Comparison of ENCODE assay signal across 23 cellular contexts in the genomic region with DNA sequence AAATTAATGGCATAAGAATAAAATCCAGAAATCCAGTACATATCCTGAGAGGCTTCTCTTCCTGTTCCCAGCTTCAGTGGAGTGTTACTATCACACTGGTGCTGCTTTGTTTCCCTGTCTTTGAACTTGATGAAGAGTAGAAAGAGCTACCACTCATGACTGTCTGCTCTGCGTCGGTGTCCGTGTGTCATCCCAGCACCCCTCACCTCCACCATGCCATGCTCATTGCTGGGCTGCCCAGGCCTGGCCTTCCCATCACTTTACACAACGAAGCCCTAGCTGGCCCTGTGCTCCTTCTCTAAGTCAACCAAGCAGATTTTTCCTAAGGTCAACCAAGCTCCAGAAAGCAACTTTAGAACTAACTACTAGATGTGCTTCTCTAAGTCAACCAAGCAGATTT.
DNase-seq lines count a peak whose midpoint lies in the region; TF ChIP-seq lines count a peak whose summit lies in the region.
"Had no signal": no experiment of that assay in that cellular context is flagged by ENCODE, and none has a peak within 500 bp of the region (broad histone marks: within the 10 kb centered on the region; RNA-seq: fewer than 3 reads in every experiment).

No MANE protein-coding gene starts in this region.

- no peaks in the 10 kb centered on the region for H3K27me3 ChIP-seq in mesendoderm (ENCODE audit: insufficient read depth, low read length, poor library complexity)
- H3K27me3 ChIP-seq: BE2C, BLaER1 had no signal

- H3K27me3 Mint-ChIP-seq in neural crest cell (ENCODE audit: low read depth), result no peaks in the 10 kb centered on the region
- H3K27me3 Mint-ChIP-seq: CD4-positive, CD25-positive, alpha-beta regulatory T cell had no signal

- no peaks in the 10 kb centered on the region for H3K36me3 ChIP-seq in mesendoderm (ENCODE audit: control insufficient read depth, insufficient read depth, low read length)
- H3K36me3 ChIP-seq: BE2C, BLaER1 had no signal

- H3K79me1 ChIP-seq in mesendoderm (ENCODE audit: low read length), result no peaks in the 10 kb centered on the region

- H3K4ac ChIP-seq in mesendoderm (ENCODE audit: low read depth, low read length), result no peak overlapping the region

- H3K4me1 ChIP-seq in mesendoderm (ENCODE audit: control insufficient read depth, low read depth, low read length), result no peaks in the 10 kb centered on the region
- H3K4me1 ChIP-seq: BLaER1 had no signal

- H3K4me3 Mint-ChIP-seq in neural crest cell, result no peak overlapping the region
- H3K4me3 Mint-ChIP-seq: CD14-positive monocyte; CD4-positive, alpha-beta memory T cell; CD4-positive, CD25-positive, alpha-beta regulatory T cell; CD8-positive, alpha-beta memory T cell had no signal

- no peaks in the 10 kb centered on the region for H3K79me2 ChIP-seq in mesendoderm (ENCODE audit: control insufficient read depth, insufficient read depth, low read length)

- H3K36me3 Mint-ChIP-seq in neural crest cell (ENCODE audit: low read depth), result no peaks in the 10 kb centered on the region
- H3K36me3 Mint-ChIP-seq: CD14-positive monocyte; CD4-positive, alpha-beta memory T cell; CD4-positive, CD25-positive, alpha-beta regulatory T cell; CD8-positive, alpha-beta memory T cell had no signal

- TF ChIP-seq CTCF in neural crest cell (conservative IDR thresholded peaks at IDR 0.05), result no peak

- DNase-seq in RPMI8226 (peak; percentile 64), neural crest cell (ENCODE audit: low read depth, low spot score) (no peak), SKM-1 treated with dmso at 0.1 percent for 144 hours (lab: John Stamatoyannopoulos, UW; ENCODE audit: unreplicated experiment) (no peak), SK-N-DZ (ENCODE audit: low spot score) (no peak), mesendoderm (no peak)
- DNase-seq: 8988T; ACHN; BE2C; C1 segment of cervical spinal cord; CD4-positive, alpha-beta memory T cell; CD4-positive, CD25-positive, alpha-beta regulatory T cell; CD8-positive, alpha-beta memory T cell; COR-L47; DMS 273 treated with DMSO at 0.1 percent for 48 hours; DMS153; DMS53; DMS79; DND-41; EL; GDM1 had no signal

- H3K4me1 Mint-ChIP-seq in neural crest cell, result no peaks in the 10 kb centered on the region
- H3K4me1 Mint-ChIP-seq: CD14-positive monocyte; CD4-positive, CD25-positive, alpha-beta regulatory T cell; CD8-positive, alpha-beta memory T cell had no signal

- no peak overlapping the region for H4K8ac ChIP-seq in mesendoderm (ENCODE audit: low read depth, low read length)

- no peak overlapping the region for H2BK5ac ChIP-seq in mesendoderm (ENCODE audit: low read length)

- H4K5ac ChIP-seq in mesendoderm (ENCODE audit: low read length), result no peak overlapping the region

- H3K56ac ChIP-seq in mesendoderm (ENCODE audit: low read length), result no peak overlapping the region

- H2BK15ac ChIP-seq in mesendoderm (replicated peaks; ENCODE audit: low read depth), result no peak overlapping the region

- no peak overlapping the region for H3K4me3 ChIP-seq in mesendoderm (ENCODE audit: low read length)
- H3K4me3 ChIP-seq: BLaER1, GM12878 had no signal

- no peaks in the 10 kb centered on the region for H3K9me3 Mint-ChIP-seq in neural crest cell
- H3K9me3 Mint-ChIP-seq: CD4-positive, alpha-beta memory T cell; CD4-positive, CD25-positive, alpha-beta regulatory T cell; CD8-positive, alpha-beta memory T cell had no signal

- H3K9ac ChIP-seq in mesendoderm (ENCODE audit: low read length), result no peak overlapping the region
- H3K9ac ChIP-seq: BLaER1 had no signal

- no peak overlapping the region for H3K27ac ChIP-seq in mesendoderm (ENCODE audit: low read depth, low read length)
- H3K27ac ChIP-seq: BLaER1 had no signal

- no CpG with 5 or more reads among the region's 4 CpGs for WGBS in mesendoderm (ENCODE audit: extremely low coverage, insufficient coverage, low lambda C conversion rate)

- H2AK5ac ChIP-seq in mesendoderm (ENCODE audit: low read length), result no peak overlapping the region

- H3K23ac ChIP-seq in mesendoderm (ENCODE audit: low read length), result no peak overlapping the region

- no peak overlapping the region for H2BK120ac ChIP-seq in mesendoderm (ENCODE audit: low read depth, low read length)

- no peak overlapping the region for H3K18ac ChIP-seq in mesendoderm (ENCODE audit: low read length)

- no peak overlapping the region for H3K4me2 ChIP-seq in mesendoderm (ENCODE audit: low read length)
- H3K4me2 ChIP-seq: BLaER1 had no signal

- peak overlapping the region; percentile 57 for H3K27ac Mint-ChIP-seq in neural crest cell (ENCODE audit: unreplicated experiment)
- H3K27ac Mint-ChIP-seq: CD14-positive monocyte; CD4-positive, alpha-beta memory T cell; CD4-positive, CD25-positive, alpha-beta regulatory T cell; CD8-positive, alpha-beta memory T cell had no signal
